21 cellular contexts compared by ENCODE assay signal in the genomic region with DNA sequence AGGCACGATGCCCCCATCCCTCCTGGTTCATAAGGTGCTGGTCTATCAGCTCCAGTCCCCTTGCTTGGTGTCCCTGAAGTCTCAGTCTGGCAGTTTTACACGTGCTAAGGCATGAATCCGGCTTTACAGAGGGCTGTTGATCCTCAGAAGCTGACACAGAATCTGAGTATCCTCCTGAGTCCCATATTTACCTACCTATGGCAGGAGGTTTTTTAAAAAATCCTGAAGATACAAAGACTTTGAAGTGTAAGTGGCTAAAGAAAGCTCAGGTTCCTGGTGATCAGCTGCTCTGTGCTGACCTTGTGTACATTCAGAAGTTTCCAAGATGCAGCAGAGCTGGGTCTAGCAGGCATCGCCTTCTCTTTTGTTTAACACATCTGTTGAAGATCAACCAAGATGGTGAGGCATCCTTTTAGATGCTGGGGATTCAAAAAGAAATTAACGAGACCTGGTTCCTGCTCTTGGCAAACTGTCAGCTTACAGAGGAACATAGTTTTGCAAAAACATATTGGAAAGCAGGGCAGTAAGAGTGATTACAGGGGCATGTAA. TPM values are rescaled to one million over a fixed set of nuclear protein-coding genes. Genes with fewer than 3 reads are reported as not detected.
DNase-seq lines count a peak whose midpoint lies in the region; ATAC-seq and TF ChIP-seq lines count a peak whose summit lies in the region.
"Had no signal": no experiment of that assay in that cellular context is flagged by ENCODE, and none has a peak within 500 bp of the region (broad histone marks: within the 10 kb centered on the region; RNA-seq: fewer than 3 reads in every experiment).

No MANE protein-coding gene starts in this region.

- 0 out of 2 replicates have a peak overlapping the region, but pooled peaks have one; percentile 7 for H3K27ac ChIP-seq in RWPE1
- peak overlapping the region in 7 of 8 donors; percentile 43 to 71 (median 59) for H3K27ac ChIP-seq in spleen
- no peak overlapping the region for H3K27ac ChIP-seq in CD8-positive, alpha-beta memory T cell (ENCODE audit: low read depth, low read length)
- no peak overlapping the region for H3K27ac ChIP-seq in right lobe of liver
- H3K27ac ChIP-seq: 22Rv1, testis had no signal

- H3K4me3 Mint-ChIP-seq in CD8-positive, alpha-beta memory T cell = peak overlapping the region in 1 of 7 donors; percentile 44
- H3K4me3 Mint-ChIP-seq: activated CD4-positive, alpha-beta memory T cell treated with anti-CD3 and anti-CD28 coated beads, Interleukin-2, amount 10 ng/mL, durations not matched to agents 7 days and 5 days; activated naive CD8-positive, alpha-beta T cell treated with anti-CD3 and anti-CD28 coated beads for 36 hours; immature natural killer cell; naive thymus-derived CD4-positive, alpha-beta T cell; T-helper 1 cell treated with Interleukin-12 subunit alpha and Interleukin-12 subunit beta and Interleukin-4 antibody, amounts not matched to agents 30 μg/mL and 1 μg/mL, for 36 hours; WTC11 had no signal

- H3K9me3 ChIP-seq in spleen (no peaks in the 10 kb centered on the region), right lobe of liver (no peaks in the 10 kb centered on the region)
- H3K9me3 ChIP-seq in CD8-positive, alpha-beta memory T cell (ENCODE audit: low read length) = no peaks in the 10 kb centered on the region
- H3K9me3 ChIP-seq: testis had no signal

- H3K4me1 ChIP-seq in spleen (peaks cover 17 to 68% (median 47%) of the 10 kb centered on the region in 6 donors), right lobe of liver (peaks cover 0 to under 1% (median 0%) of the 10 kb centered on the region in 4 donors)
- H3K4me1 ChIP-seq in CD8-positive, alpha-beta memory T cell (ENCODE audit: insufficient read depth, low read length) = peaks cover 2% of the 10 kb centered on the region

- no peak for TF ChIP-seq POLR2A in spleen (IDR thresholded peaks at IDR 0.05)
- no peak for TF ChIP-seq POLR2A in right lobe of liver (IDR thresholded peaks at IDR 0.05)

- H3K27me3 ChIP-seq in spleen (replicated peaks in 1 of 7) (peaks cover 0 to 6% (median 0%) of the 10 kb centered on the region in 7 donors), right lobe of liver (no peaks in the 10 kb centered on the region)
- peaks cover 4% of the 10 kb centered on the region for H3K27me3 ChIP-seq in CD8-positive, alpha-beta memory T cell (ENCODE audit: insufficient read depth, low read length, poor library complexity, severe bottlenecking)
- H3K27me3 ChIP-seq: testis had no signal

- H3K36me3 ChIP-seq in spleen (no peaks in the 10 kb centered on the region), right lobe of liver (no peaks in the 10 kb centered on the region)
- no peaks in the 10 kb centered on the region for H3K36me3 ChIP-seq in CD8-positive, alpha-beta memory T cell (ENCODE audit: insufficient read depth, low read length)

- TF ChIP-seq CTCF in RWPE1 (conservative IDR thresholded peaks at IDR 0.05; ENCODE audit: low read depth) = no peak
- TF ChIP-seq CTCF in fibroblast of the aortic adventitia (IDR thresholded peaks at IDR 0.05; ENCODE audit: insufficient read depth, low read length) = no peak
- TF ChIP-seq CTCF in spleen (IDR thresholded peaks at IDR 0.05 in 8 of 11, conservative IDR thresholded peaks at IDR 0.05 in 3 of 11) = no peak
- no peak for TF ChIP-seq CTCF in right lobe of liver (IDR thresholded peaks at IDR 0.05)

- H3K27me3 Mint-ChIP-seq in CD8-positive, alpha-beta memory T cell = peaks cover 7 to 29% of the 10 kb centered on the region in 2 donors

- H3K27ac Mint-ChIP-seq in CD8-positive, alpha-beta memory T cell = no peak overlapping the region
- H3K27ac Mint-ChIP-seq: activated CD4-positive, alpha-beta memory T cell treated with anti-CD3 and anti-CD28 coated beads, Interleukin-2, amount 10 ng/mL, durations not matched to agents 7 days and 5 days; activated naive CD8-positive, alpha-beta T cell treated with anti-CD3 and anti-CD28 coated beads for 36 hours; immature natural killer cell; T-helper 1 cell treated with Interleukin-12 subunit alpha and Interleukin-12 subunit beta and Interleukin-4 antibody, amounts not matched to agents 30 μg/mL and 1 μg/mL, for 36 hours; WTC11 had no signal

- no peaks in the 10 kb centered on the region for H3K36me3 Mint-ChIP-seq in CD8-positive, alpha-beta memory T cell
- H3K36me3 Mint-ChIP-seq: activated naive CD8-positive, alpha-beta T cell treated with anti-CD3 and anti-CD28 coated beads for 36 hours; immature natural killer cell; naive thymus-derived CD4-positive, alpha-beta T cell; WTC11 had no signal

- H3K4me3 ChIP-seq in fibroblast of the aortic adventitia (ENCODE audit: low read depth, low read length) (no peak overlapping the region), spleen (no peak overlapping the region), right lobe of liver (no peak overlapping the region)
- H3K4me3 ChIP-seq in CD8-positive, alpha-beta memory T cell (ENCODE audit: low read length) = no peak overlapping the region
- H3K4me3 ChIP-seq: testis had no signal

- H3K4me1 Mint-ChIP-seq in CD8-positive, alpha-beta memory T cell = peaks cover under 1 to 8% (median 8%) of the 10 kb centered on the region in 3 donors

- intact Hi-C loops in spleen (cut with DNase I; ENCODE audit: low total_unique reads) = no loop called here
- intact Hi-C loops in right lobe of liver (cut with DNase I) = no loop called here

- H3K9me3 Mint-ChIP-seq in CD8-positive, alpha-beta memory T cell = no peaks in the 10 kb centered on the region
- H3K9me3 Mint-ChIP-seq: activated CD4-positive, alpha-beta memory T cell treated with anti-CD3 and anti-CD28 coated beads, Interleukin-2, amount 10 ng/mL, durations not matched to agents 7 days and 5 days; activated naive CD8-positive, alpha-beta T cell treated with anti-CD3 and anti-CD28 coated beads for 36 hours; immature natural killer cell; naive thymus-derived CD4-positive, alpha-beta T cell; T-helper 1 cell treated with Interleukin-12 subunit alpha and Interleukin-12 subunit beta and Interleukin-4 antibody, amounts not matched to agents 30 μg/mL and 1 μg/mL, for 36 hours; WTC11 had no signal

- no peak for ATAC-seq in right lobe of liver
- ATAC-seq: HepG2; naive thymus-derived CD4-positive, alpha-beta T cell; WTC11 had no signal

- CTCF ChIA-PET in RWPE1 (lab: Yijun Ruan, JAX) = no interaction called here
- CTCF ChIA-PET in CD8-positive, alpha-beta memory T cell (lab: Charles Lee) = interaction anchor here (2.1 kb wide), 1 partner anchor 70 kb away, joined by 4 read pairs; no protein-coding TSS in a partner anchor

- 66 to 76% (median 68%) methylated on average over 5 of the region's 5 CpGs for WGBS in spleen, 5 donors
- WGBS in right lobe of liver (ENCODE audit: insufficient coverage, low coverage, low lambda C conversion rate, missing lambda C conversion rate) = 39% methylated on average over 4 of the region's 5 CpGs

- peak; percentile 30 for DNase-seq in DMS 273 (lab: John Stamatoyannopoulos, UW; ENCODE audit: unreplicated experiment)
- no peak for DNase-seq in DMS 273 treated with DMSO at 0.1 percent for 48 hours (lab: John Stamatoyannopoulos, UW)
- no peak for DNase-seq in RWPE1 (ENCODE audit: low spot score)
- DNase-seq in fibroblast of the aortic adventitia (ENCODE audit: low read depth) = peak; percentile 57
- DNase-seq in spleen = no peak
- no peak for DNase-seq in CD8-positive, alpha-beta memory T cell
- DNase-seq in right lobe of liver = no peak
- DNase-seq in SW 1271 (lab: John Stamatoyannopoulos, UW) = no peak
- DNase-seq: activated CD4-positive, alpha-beta memory T cell treated with anti-CD3 and anti-CD28 coated beads, Interleukin-2, amount 10 ng/mL, durations not matched to agents 7 days and 5 days; activated naive CD8-positive, alpha-beta T cell treated with anti-CD3 and anti-CD28 coated beads for 36 hours; C1 segment of cervical spinal cord; cortex of kidney; DMS53; immature natural killer cell; naive thymus-derived CD4-positive, alpha-beta T cell; NCI-H1436 treated with DMSO at 0.1 percent for 48 hours; testis had no signal

- POLR2A ChIA-PET in RWPE1 (lab: Yijun Ruan, JAX; ENCODE audit: low non-redundant PET) = no interaction called here
- POLR2A ChIA-PET in CD8-positive, alpha-beta memory T cell (lab: Charles Lee) = no interaction called here

RNA-seq across cellular contexts. Expression of gene ANKRD33B, which starts 6.0 kb away (rescaled TPM):
- total RNA-seq in fibroblast of the aortic adventitia (ENCODE audit: low replicate concordance) = 8.3 and 11.3 TPM in 2 replicates
- total RNA-seq in spleen = 10 to 100 TPM; 20.7 to 37.8 (median 26.7) TPM
- polyA plus RNA-seq in spleen = 1 to 10 TPM; 2.0 to 5.3 (median 2.4) TPM
- total RNA-seq in CD8-positive, alpha-beta memory T cell = 10 to 100 TPM; 29.6 to 32.7 TPM
- polyA plus RNA-seq in CD8-positive, alpha-beta memory T cell = 0.06 TPM
- 1 to 10 TPM in 1 of 6 experiments, under 1 TPM in 5; 0.16 to 1.3 (median 0.29) TPM for total RNA-seq in right lobe of liver
- polyA plus RNA-seq: HepG2 had no signal

Comparison
In these comparisons a context has a peak if more than half of its experiments do, and no peak if none do; other contexts are left out.
1. DNase-seq: peak in DMS 273 (single experiment) and fibroblast of the aortic adventitia (single experiment); none in DMS 273 treated with DMSO at 0.1 percent for 48 hours (single experiment), RWPE1 (single experiment), spleen (single experiment), CD8-positive, alpha-beta memory T cell (0 of 5), right lobe of liver (0 of 3) and SW 1271 (0 of 2).
2. H3K27ac ChIP-seq: peak in RWPE1 (single experiment) and spleen (7 of 8); none in CD8-positive, alpha-beta memory T cell (single experiment) and right lobe of liver (0 of 3).